ENCODE assay signal across 8 cellular contexts in the genomic region with DNA sequence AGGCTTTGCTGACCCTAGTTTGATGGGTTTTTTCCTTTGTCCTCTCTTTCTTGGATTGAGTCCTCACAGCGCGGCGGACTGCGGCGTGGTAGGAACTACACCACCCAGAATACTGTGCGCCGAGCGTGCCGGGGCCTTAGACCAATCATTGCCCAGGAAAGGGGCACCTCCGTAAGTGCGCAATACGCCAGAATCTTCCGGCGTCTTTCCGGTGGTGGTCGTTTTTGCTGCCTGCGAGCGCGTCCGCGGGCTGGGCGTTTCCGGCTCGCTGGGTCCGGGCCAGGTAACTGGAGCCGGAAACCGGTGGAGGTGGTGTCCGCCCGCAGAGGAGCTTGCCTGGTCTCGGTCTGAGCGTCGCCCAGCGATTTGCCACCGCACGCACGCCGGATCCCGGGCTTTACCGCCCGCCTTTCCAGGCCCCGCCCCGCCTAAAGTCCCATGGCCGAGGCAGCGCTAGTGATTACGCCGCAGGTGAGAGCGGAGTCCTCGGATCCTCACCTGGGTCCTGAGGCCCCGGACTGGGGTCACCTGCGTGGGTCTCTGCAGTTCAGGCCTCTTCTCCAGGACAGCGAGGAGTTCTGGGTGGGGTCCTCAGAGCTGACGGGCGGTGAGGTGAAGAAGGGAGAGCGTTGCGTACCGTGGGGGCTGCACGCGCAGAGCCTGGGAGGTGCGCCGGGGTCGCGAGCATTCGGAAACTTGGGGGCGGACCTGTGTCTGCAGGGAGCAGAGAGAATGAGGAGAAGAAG. TPM values are rescaled to one million over a fixed set of nuclear protein-coding genes. Genes with fewer than 3 reads are reported as not detected.
DNase-seq lines count a peak whose midpoint lies in the region; ATAC-seq and TF ChIP-seq lines count a peak whose summit lies in the region.

A gene (plus strand): TSS at position 221 of the 746 bp plus-strand sequence. CDS start 218 bp downstream, at position 439.

- WGBS in neuronal stem cell (ENCODE audit: extremely low coverage in 2 of 2, insufficient read length in 2 of 2, insufficient replicate concordance in 1 of 2), 2 donors = no CpG with 5 or more reads among the region's 64 CpGs

- H3K9me2 ChIP-seq in DOHH2 (replicated peaks; ENCODE audit: control insufficient read depth, low read length) = no peaks in the 10 kb centered on the region

- H3K4me3 ChIP-seq in DOHH2 (ENCODE audit: low read length) (peak within 1 kb of the TSS; percentile 73), LNCaP clone FGC (ENCODE audit: low read depth, low read length) (peak within 1 kb of the TSS; percentile 68), neuronal stem cell (ENCODE audit: low read length in 2 of 2) (peak within 1 kb of the TSS; percentile 83 to 99)

- H2BK12ac ChIP-seq in neuronal stem cell (ENCODE audit: low read length) = no peak within 1 kb of the TSS

- no peaks in the 10 kb centered on the region for H3K36me3 ChIP-seq in DOHH2 (ENCODE audit: control insufficient read depth, low read length)
- H3K36me3 ChIP-seq in neuronal stem cell (replicated peaks in 1 of 2; ENCODE audit: control insufficient read depth in 2 of 2, insufficient read depth in 2 of 2, low read length in 2 of 2) = peaks cover 3 to 25% of the 10 kb centered on the region in 2 donors

- H3K23ac ChIP-seq in neuronal stem cell (ENCODE audit: low read depth, low read length, poor library complexity) = no peak within 1 kb of the TSS

- no peak within 1 kb of the TSS for H3K27ac ChIP-seq in DOHH2 (ENCODE audit: low read depth, low read length)
- H3K27ac ChIP-seq in neuronal stem cell (replicated peaks; ENCODE audit: low read length) = peak within 1 kb of the TSS; percentile 71

- ATAC-seq in GM21825 (IDR thresholded peaks at IDR 0.05; ENCODE audit: unreplicated experiment) = peak; percentile 94

- peak within 1 kb of the TSS; percentile 68 for H3K4me2 ChIP-seq in DOHH2 (ENCODE audit: low read length)
- H3K4me2 ChIP-seq in neuronal stem cell (ENCODE audit: insufficient read depth, low read length, poor library complexity, severe bottlenecking) = peak within 1 kb of the TSS; percentile 80

- H2AFZ ChIP-seq in neuronal stem cell (ENCODE audit: low read length) = peak within 1 kb of the TSS; percentile 97

- H3K9me3 ChIP-seq in DOHH2 (ENCODE audit: control insufficient read depth, insufficient read depth, low read length) (peaks cover 31% of the 10 kb centered on the region), neuronal stem cell (replicated peaks in 1 of 2; ENCODE audit: control insufficient read depth in 2 of 2, insufficient read depth in 1 of 2, low read depth in 1 of 2, low read length in 2 of 2) (peaks cover 3 to 26% of the 10 kb centered on the region in 2 donors)

- H2BK120ac ChIP-seq in neuronal stem cell (ENCODE audit: low read depth, low read length) = no peak within 1 kb of the TSS

- peak within 1 kb of the TSS; percentile 96 for H3K9ac ChIP-seq in neuronal stem cell (ENCODE audit: low read depth, low read length, poor library complexity)

- no peak within 1 kb of the TSS for H4K91ac ChIP-seq in neuronal stem cell (ENCODE audit: low read depth, low read length, poor library complexity)

- H2BK5ac ChIP-seq in neuronal stem cell (ENCODE audit: low read length) = peak within 1 kb of the TSS; percentile 0

- H3K27me3 ChIP-seq in DOHH2 (ENCODE audit: control insufficient read depth, low read length) (no peaks in the 10 kb centered on the region), neuronal stem cell (ENCODE audit: control insufficient read depth in 3 of 3, insufficient read depth in 3 of 3, low read depth in 1 of 3, low read length in 3 of 3) (no peaks in the 10 kb centered on the region)

- TF ChIP-seq CTCF in DOHH2 (IDR thresholded peaks at IDR 0.05; ENCODE audit: low read depth, low read length, poor library complexity, severe bottlenecking) (no peak), LNCaP clone FGC (IDR thresholded peaks at IDR 0.05; ENCODE audit: control insufficient read depth, extremely low read depth, insufficient read depth) (no peak)

- no peak within 1 kb of the TSS for H2AK5ac ChIP-seq in neuronal stem cell (ENCODE audit: low read depth, low read length)

- DNase-seq in LNCaP clone FGC (ENCODE audit: low read depth) = peak; percentile 93
- DNase-seq in SIG-M5 treated with dmso at 0.1 percent for 504 hours (lab: John Stamatoyannopoulos, UW; ENCODE audit: unreplicated experiment) = peak; percentile 89
- DNase-seq in activated naive CD4-positive, alpha-beta T cell (lab: John Stamatoyannopoulos, UW) = peak; percentile 62 to 81 (median 69)
- DNase-seq in germinal center (ENCODE audit: low spot score) = peak; percentile 97
- peak; percentile 84 for DNase-seq in neuronal stem cell (ENCODE audit: low spot score)
- DNase-seq in stromal cell of bone marrow (ENCODE audit: low read depth) = peak; percentile 78

- H3K4ac ChIP-seq in neuronal stem cell (ENCODE audit: low read length) = no peak within 1 kb of the TSS

- peak within 1 kb of the TSS; percentile 73 for H3K14ac ChIP-seq in neuronal stem cell (ENCODE audit: low read length)

- H3K79me1 ChIP-seq in neuronal stem cell (ENCODE audit: low read depth, low read length) = peaks cover 4% of the 10 kb centered on the region

- H3K4me1 ChIP-seq in DOHH2 (ENCODE audit: control insufficient read depth, low read length) (peaks cover 8% of the 10 kb centered on the region), neuronal stem cell (ENCODE audit: control insufficient read depth in 2 of 2, insufficient read depth in 1 of 2, low read depth in 1 of 2, low read length in 2 of 2) (peaks cover 0 to 5% of the 10 kb centered on the region in 2 donors)

- H4K20me1 ChIP-seq in DOHH2 (ENCODE audit: control insufficient read depth, insufficient read depth, low read depth, low read length) = no peaks in the 10 kb centered on the region

- peak within 1 kb of the TSS; percentile 93 for H3K18ac ChIP-seq in neuronal stem cell (ENCODE audit: low read length)

- H3K79me2 ChIP-seq in DOHH2 (ENCODE audit: control insufficient read depth, low read length) = no peaks in the 10 kb centered on the region

- no peak within 1 kb of the TSS for H4K8ac ChIP-seq in neuronal stem cell (ENCODE audit: low read depth, low read length)

- H3F3A ChIP-seq in DOHH2 (ENCODE audit: control insufficient read depth, insufficient read depth) = no peaks in the 10 kb centered on the region

- no peak within 1 kb of the TSS for H2BK15ac ChIP-seq in neuronal stem cell (ENCODE audit: low read length)

RNA-seq across cellular contexts. Expression of the gene that starts here (rescaled TPM):
- polyA plus RNA-seq in neuronal stem cell (2013, experiment 1 of 2) = 4.0 TPM
- 4.0 TPM for polyA plus RNA-seq in neuronal stem cell (2013, experiment 2 of 2)
